Comparison of ENCODE assay signal across 1 cellular context in the genomic region with DNA sequence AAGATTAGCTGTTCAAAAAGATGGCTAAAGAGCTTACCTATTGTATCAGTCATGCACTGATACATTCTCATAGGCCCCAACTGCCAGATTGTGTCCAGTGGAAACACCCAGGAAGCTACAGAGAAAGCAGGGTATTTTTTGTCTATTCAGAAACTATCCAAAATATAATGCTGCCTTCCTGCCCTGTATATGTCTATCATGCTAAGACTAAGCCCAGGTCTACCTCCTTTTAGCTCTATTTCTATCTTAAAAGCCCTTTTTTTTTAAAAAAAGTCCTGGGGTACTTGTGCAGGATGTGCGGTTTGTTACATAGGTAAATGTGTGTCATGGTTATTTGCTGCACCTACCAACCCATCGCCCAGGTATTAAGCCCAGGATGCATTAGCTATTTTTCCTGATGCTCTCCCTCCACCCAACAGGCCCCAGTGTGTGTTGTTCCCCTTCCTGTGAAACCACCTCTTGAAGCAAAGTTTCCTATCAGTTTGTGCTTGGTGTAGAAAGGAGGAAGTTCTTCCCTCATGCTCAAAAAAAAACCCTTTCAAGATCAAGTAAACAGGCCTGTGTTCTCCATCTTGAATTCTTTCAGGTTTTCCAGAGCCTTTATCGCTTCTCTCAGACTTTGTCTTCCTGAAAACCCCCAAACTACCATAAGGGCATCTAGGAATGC.
TF ChIP-seq lines count a peak whose summit lies in the region.

No MANE protein-coding gene starts in this region.

TF ChIP-seq in SK-N-SH treated with all-trans-retinoic acid at 6 μM for 48 hours, 23 proteins besides CTCF, POLR2A, EP300 and RAD21 (continued from another document):
- TF ChIP-seq, protein P1, sequence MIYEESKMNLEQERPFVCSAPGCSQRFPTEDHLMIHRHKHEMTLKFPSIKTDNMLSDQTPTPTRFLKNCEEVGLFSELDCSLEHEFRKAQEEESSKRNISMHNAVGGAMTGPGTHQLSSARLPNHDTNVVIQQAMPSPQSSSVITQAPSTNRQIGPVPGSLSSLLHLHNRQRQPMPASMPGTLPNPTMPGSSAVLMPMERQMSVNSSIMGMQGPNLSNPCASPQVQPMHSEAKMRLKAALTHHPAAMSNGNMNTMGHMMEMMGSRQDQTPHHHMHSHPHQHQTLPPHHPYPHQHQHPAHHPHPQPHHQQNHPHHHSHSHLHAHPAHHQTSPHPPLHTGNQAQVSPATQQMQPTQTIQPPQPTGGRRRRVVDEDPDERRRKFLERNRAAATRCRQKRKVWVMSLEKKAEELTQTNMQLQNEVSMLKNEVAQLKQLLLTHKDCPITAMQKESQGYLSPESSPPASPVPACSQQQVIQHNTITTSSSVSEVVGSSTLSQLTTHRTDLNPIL (CRISPR knock-in tag; IDR thresholded peaks at IDR 0.05; ENCODE audit: low read depth): no peak
- TF ChIP-seq ZFP3 (CRISPR knock-in tag; IDR thresholded peaks at IDR 0.05): no peak
- TF ChIP-seq PPARA (CRISPR knock-in tag; IDR thresholded peaks at IDR 0.05; ENCODE audit: borderline replicate concordance): no peak
- TF ChIP-seq, protein P2, sequence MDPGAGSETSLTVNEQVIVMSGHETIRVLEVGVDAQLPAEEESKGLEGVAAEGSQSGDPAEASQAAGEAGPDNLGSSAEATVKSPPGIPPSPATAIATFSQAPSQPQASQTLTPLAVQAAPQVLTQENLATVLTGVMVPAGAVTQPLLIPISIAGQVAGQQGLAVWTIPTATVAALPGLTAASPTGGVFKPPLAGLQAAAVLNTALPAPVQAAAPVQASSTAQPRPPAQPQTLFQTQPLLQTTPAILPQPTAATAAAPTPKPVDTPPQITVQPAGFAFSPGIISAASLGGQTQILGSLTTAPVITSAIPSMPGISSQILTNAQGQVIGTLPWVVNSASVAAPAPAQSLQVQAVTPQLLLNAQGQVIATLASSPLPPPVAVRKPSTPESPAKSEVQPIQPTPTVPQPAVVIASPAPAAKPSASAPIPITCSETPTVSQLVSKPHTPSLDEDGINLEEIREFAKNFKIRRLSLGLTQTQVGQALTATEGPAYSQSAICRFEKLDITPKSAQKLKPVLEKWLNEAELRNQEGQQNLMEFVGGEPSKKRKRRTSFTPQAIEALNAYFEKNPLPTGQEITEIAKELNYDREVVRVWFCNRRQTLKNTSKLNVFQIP (CRISPR knock-in tag; IDR thresholded peaks at IDR 0.05; ENCODE audit: borderline replicate concordance, low read depth): no peak
- no peak for TF ChIP-seq TCF4 (CRISPR knock-in tag; IDR thresholded peaks at IDR 0.05; ENCODE audit: borderline replicate concordance)
- TF ChIP-seq ARNTL (CRISPR knock-in tag; IDR thresholded peaks at IDR 0.05; ENCODE audit: borderline replicate concordance, low read depth): no peak
- TF ChIP-seq ZNF8 (CRISPR knock-in tag; IDR thresholded peaks at IDR 0.05): no peak
- TF ChIP-seq, protein P3, sequence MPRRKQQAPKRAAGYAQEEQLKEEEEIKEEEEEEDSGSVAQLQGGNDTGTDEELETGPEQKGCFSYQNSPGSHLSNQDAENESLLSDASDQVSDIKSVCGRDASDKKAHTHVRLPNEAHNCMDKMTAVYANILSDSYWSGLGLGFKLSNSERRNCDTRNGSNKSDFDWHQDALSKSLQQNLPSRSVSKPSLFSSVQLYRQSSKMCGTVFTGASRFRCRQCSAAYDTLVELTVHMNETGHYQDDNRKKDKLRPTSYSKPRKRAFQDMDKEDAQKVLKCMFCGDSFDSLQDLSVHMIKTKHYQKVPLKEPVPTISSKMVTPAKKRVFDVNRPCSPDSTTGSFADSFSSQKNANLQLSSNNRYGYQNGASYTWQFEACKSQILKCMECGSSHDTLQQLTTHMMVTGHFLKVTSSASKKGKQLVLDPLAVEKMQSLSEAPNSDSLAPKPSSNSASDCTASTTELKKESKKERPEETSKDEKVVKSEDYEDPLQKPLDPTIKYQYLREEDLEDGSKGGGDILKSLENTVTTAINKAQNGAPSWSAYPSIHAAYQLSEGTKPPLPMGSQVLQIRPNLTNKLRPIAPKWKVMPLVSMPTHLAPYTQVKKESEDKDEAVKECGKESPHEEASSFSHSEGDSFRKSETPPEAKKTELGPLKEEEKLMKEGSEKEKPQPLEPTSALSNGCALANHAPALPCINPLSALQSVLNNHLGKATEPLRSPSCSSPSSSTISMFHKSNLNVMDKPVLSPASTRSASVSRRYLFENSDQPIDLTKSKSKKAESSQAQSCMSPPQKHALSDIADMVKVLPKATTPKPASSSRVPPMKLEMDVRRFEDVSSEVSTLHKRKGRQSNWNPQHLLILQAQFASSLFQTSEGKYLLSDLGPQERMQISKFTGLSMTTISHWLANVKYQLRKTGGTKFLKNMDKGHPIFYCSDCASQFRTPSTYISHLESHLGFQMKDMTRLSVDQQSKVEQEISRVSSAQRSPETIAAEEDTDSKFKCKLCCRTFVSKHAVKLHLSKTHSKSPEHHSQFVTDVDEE (CRISPR knock-in tag; IDR thresholded peaks at IDR 0.05): no peak
- TF ChIP-seq RARB (CRISPR knock-in tag; IDR thresholded peaks at IDR 0.05): no peak
- no peak for TF ChIP-seq ZFP30 (CRISPR knock-in tag; IDR thresholded peaks at IDR 0.05)
- no peak for TF ChIP-seq CSDC2 (CRISPR knock-in tag; IDR thresholded peaks at IDR 0.05)
